In genomic region chr18:43830905-43831304, GRCh38 we compare ENCODE assay signal across 13 cellular contexts.
A peak's percentile ranks its signal among the peaks of the same experiment; 100 is the strongest.
DNase-seq lines count a peak whose midpoint lies in the region; ATAC-seq lines count a peak whose summit lies in the region.
"Had no signal": no experiment of that assay in that cellular context is flagged by ENCODE, and none has a peak within 500 bp of the region (broad histone marks: within the 10 kb centered on the region; RNA-seq: fewer than 3 reads in every experiment).

No MANE protein-coding gene starts in this region.

- DNase-seq in NCI-H146 (lab: John Stamatoyannopoulos, UW) = peak; percentile 34
- no peak for DNase-seq in NCI-H146 treated with DMSO at 0.1 percent for 48 hours (lab: John Stamatoyannopoulos, UW; ENCODE audit: unreplicated experiment)
- DNase-seq in NCI-H2227 (lab: John Stamatoyannopoulos, UW; ENCODE audit: unreplicated experiment) = peak; percentile 82
- peak; percentile 46 for DNase-seq in foreskin melanocyte
- peak; percentile 40 for DNase-seq in renal cortical epithelial cell (ENCODE audit: low read depth)
- no peak for DNase-seq in activated CD4-positive, alpha-beta T cell treated with anti-CD3 and anti-CD28 coated beads for 4 hours
- DNase-seq: 8988T; activated CD8-positive, alpha-beta T cell treated with anti-CD3 and anti-CD28 coated beads, Interleukin-2, amount 10 ng/mL, durations not matched to agents 7 days and 5 days; C1 segment of cervical spinal cord; foreskin keratinocyte; occipital lobe had no signal

- no peak for ATAC-seq in HG03039 (IDR thresholded peaks at IDR 0.05; ENCODE audit: unreplicated experiment)
- ATAC-seq in GM21423 (IDR thresholded peaks at IDR 0.05; ENCODE audit: unreplicated experiment) = no peak
- ATAC-seq: activated CD8-positive, alpha-beta T cell treated with anti-CD3 and anti-CD28 coated beads, Interleukin-2, amount 10 ng/mL, durations not matched to agents 7 days and 5 days; foreskin keratinocyte had no signal

Comparison
In these comparisons a context has a peak if more than half of its experiments do, and no peak if none do; other contexts are left out.
1. DNase-seq: peak in NCI-H146 (single experiment), NCI-H2227 (single experiment), foreskin melanocyte (single experiment) and renal cortical epithelial cell (single experiment); none in NCI-H146 treated with DMSO at 0.1 percent for 48 hours (single experiment) and activated CD4-positive, alpha-beta T cell treated with anti-CD3 and anti-CD28 coated beads for 4 hours (0 of 2).